15 cellular contexts compared by ENCODE assay signal in genomic region chr3:49787536-49787935, GRCh38. TPM values are rescaled to one million over a fixed set of nuclear protein-coding genes. Genes with fewer than 3 reads are reported as not detected.
DNase-seq lines count a peak whose midpoint lies in the region; ATAC-seq and TF ChIP-seq lines count a peak whose summit lies in the region.
"Had no signal": no experiment of that assay in that cellular context is flagged by ENCODE, and none has a peak within 500 bp of the region (broad histone marks: within the 10 kb centered on the region; RNA-seq: fewer than 3 reads in every experiment).

No MANE protein-coding gene starts in this region.

- H3K4me3 ChIP-seq in suprapubic skin = no peak overlapping the region

- H3K4me1 ChIP-seq in suprapubic skin = peaks cover 33% of the 10 kb centered on the region

- no peaks in the 10 kb centered on the region for H3K9me3 ChIP-seq in suprapubic skin
- H3K9me3 ChIP-seq: prostate gland, tibial nerve had no signal

- no peak for DNase-seq in activated T-cell treated with anti-CD3 and anti-CD28 coated beads, Interleukin-2, amount 50 U/mL, for 72 hours
- DNase-seq in activated T-cell treated with anti-CD3 and anti-CD28 coated beads, Interleukin-2, amount 50 U/mL, for 24 hours = no peak
- DNase-seq in memory B cell (ENCODE audit: low spot score in 2 of 2) (no peak), suprapubic skin (ENCODE audit: low spot score in 2 of 2) (peak in 1 of 2 donors; percentile 37), KBM-7 (no peak), NCI-H1048 (lab: John Stamatoyannopoulos, UW) (no peak)
- DNase-seq in stimulated activated CD4-positive, alpha-beta T cell treated with anti-CD3 and anti-CD28 coated beads, Interleukin-12 subunit alpha, Interleukin-12 subunit beta, amount 100 ng/mL, for 4 hours = no peak
- DNase-seq: cortex of kidney, MV-4-11, NCI-H2227 treated with DMSO at 0.1 percent for 48 hours had no signal

- peaks cover 3 to 5% of the 10 kb centered on the region in 2 donors for H3K36me3 Mint-ChIP-seq in activated T-cell treated with anti-CD3 and anti-CD28 coated beads, Interleukin-2, amount 50 U/mL, for 72 hours (ENCODE audit: insufficient read depth in 2 of 2)
- H3K36me3 Mint-ChIP-seq in activated T-cell treated with anti-CD3 and anti-CD28 coated beads, Interleukin-2, amount 50 U/mL, for 24 hours (ENCODE audit: low read depth) = peaks cover 27% of the 10 kb centered on the region
- peaks cover 27% of the 10 kb centered on the region for H3K36me3 Mint-ChIP-seq in activated T-helper 17 cell treated with anti-CD3 and anti-CD28 coated beads, Interleukin-2, amount 50 U/mL, for 72 hours (ENCODE audit: low read depth)
- no peaks in the 10 kb centered on the region for H3K36me3 Mint-ChIP-seq in memory B cell

- H3K27me3 ChIP-seq in suprapubic skin = no peaks in the 10 kb centered on the region
- H3K27me3 ChIP-seq: tibial nerve had no signal

- H3K36me3 ChIP-seq in suprapubic skin = peaks cover 3% of the 10 kb centered on the region
- H3K36me3 ChIP-seq: prostate gland had no signal

- no peak for ATAC-seq in activated T-cell treated with anti-CD3 and anti-CD28 coated beads, Interleukin-2, amount 50 U/mL, for 72 hours (replicated peaks in 1 of 2)
- no peak for ATAC-seq in activated T-helper 17 cell treated with anti-CD3 and anti-CD28 coated beads, Interleukin-2, amount 50 U/mL, for 72 hours (replicated peaks)
- ATAC-seq in memory B cell (ENCODE audit: low read depth) = no peak
- ATAC-seq: left colon had no signal

- H3K4me1 Mint-ChIP-seq in activated T-cell treated with anti-CD3 and anti-CD28 coated beads, Interleukin-2, amount 50 U/mL, for 72 hours (ENCODE audit: low read depth) = peaks cover 47% of the 10 kb centered on the region
- peaks cover 29% of the 10 kb centered on the region for H3K4me1 Mint-ChIP-seq in activated T-cell treated with anti-CD3 and anti-CD28 coated beads, Interleukin-2, amount 50 U/mL, for 24 hours (ENCODE audit: low read depth)
- peaks cover 8% of the 10 kb centered on the region for H3K4me1 Mint-ChIP-seq in activated T-helper 17 cell treated with anti-CD3 and anti-CD28 coated beads, Interleukin-2, amount 50 U/mL, for 72 hours
- H3K4me1 Mint-ChIP-seq in memory B cell = peaks cover 16% of the 10 kb centered on the region

- peak overlapping the region; percentile 91 to 92 for H3K4me3 Mint-ChIP-seq in activated T-cell treated with anti-CD3 and anti-CD28 coated beads, Interleukin-2, amount 50 U/mL, for 72 hours
- no peak overlapping the region for H3K4me3 Mint-ChIP-seq in activated T-cell treated with anti-CD3 and anti-CD28 coated beads, Interleukin-2, amount 50 U/mL, for 24 hours
- H3K4me3 Mint-ChIP-seq in activated T-helper 17 cell treated with anti-CD3 and anti-CD28 coated beads, Interleukin-2, amount 50 U/mL, for 72 hours = peak overlapping the region; percentile 96
- peak overlapping the region; percentile 14 for H3K4me3 Mint-ChIP-seq in memory B cell

- in situ Hi-C loops in KBM-7 (cut with MboI; ENCODE audit: low pct_unique_long_range_greater_than_20kb, low sequenced_read_pairs) = no loop called here

- WGBS in suprapubic skin = 86% methylated on average over 5 of the region's 5 CpGs

- no peak for TF ChIP-seq CTCF in suprapubic skin (IDR thresholded peaks at IDR 0.05)

- H3K27ac Mint-ChIP-seq in activated T-cell treated with anti-CD3 and anti-CD28 coated beads, Interleukin-2, amount 50 U/mL, for 72 hours = no peak overlapping the region
- H3K27ac Mint-ChIP-seq in activated T-cell treated with anti-CD3 and anti-CD28 coated beads, Interleukin-2, amount 50 U/mL, for 24 hours = no peak overlapping the region
- H3K27ac Mint-ChIP-seq in activated T-helper 17 cell treated with anti-CD3 and anti-CD28 coated beads, Interleukin-2, amount 50 U/mL, for 72 hours = peak overlapping the region; percentile 98
- peak overlapping the region; percentile 97 for H3K27ac Mint-ChIP-seq in memory B cell

- TF ChIP-seq EP300 in suprapubic skin (IDR thresholded peaks at IDR 0.05) = no peak

- peak overlapping the region; percentile 98 for H3K27ac ChIP-seq in suprapubic skin

- H3K27me3 Mint-ChIP-seq in activated T-cell treated with anti-CD3 and anti-CD28 coated beads, Interleukin-2, amount 50 U/mL, for 72 hours (ENCODE audit: low read depth) = no peaks in the 10 kb centered on the region
- H3K27me3 Mint-ChIP-seq in activated T-cell treated with anti-CD3 and anti-CD28 coated beads, Interleukin-2, amount 50 U/mL, for 24 hours = no peaks in the 10 kb centered on the region
- H3K27me3 Mint-ChIP-seq in activated T-helper 17 cell treated with anti-CD3 and anti-CD28 coated beads, Interleukin-2, amount 50 U/mL, for 72 hours = no peaks in the 10 kb centered on the region
- H3K27me3 Mint-ChIP-seq in memory B cell = peaks cover 1% of the 10 kb centered on the region

- no peaks in the 10 kb centered on the region for H3K9me3 Mint-ChIP-seq in activated T-cell treated with anti-CD3 and anti-CD28 coated beads, Interleukin-2, amount 50 U/mL, for 72 hours
- H3K9me3 Mint-ChIP-seq in activated T-cell treated with anti-CD3 and anti-CD28 coated beads, Interleukin-2, amount 50 U/mL, for 24 hours = no peaks in the 10 kb centered on the region
- no peaks in the 10 kb centered on the region for H3K9me3 Mint-ChIP-seq in activated T-helper 17 cell treated with anti-CD3 and anti-CD28 coated beads, Interleukin-2, amount 50 U/mL, for 72 hours
- no peaks in the 10 kb centered on the region for H3K9me3 Mint-ChIP-seq in memory B cell

- TF ChIP-seq POLR2A in suprapubic skin (IDR thresholded peaks at IDR 0.05) = no peak

RNA-seq across cellular contexts. Expression of gene IP6K1, which starts 1.2 kb away (rescaled TPM):
- total RNA-seq in activated T-cell treated with anti-CD3 and anti-CD28 coated beads, Interleukin-2, amount 50 U/mL, for 72 hours = 10 to 100 TPM; 36.5 to 37.4 TPM
- total RNA-seq in activated T-helper 17 cell treated with anti-CD3 and anti-CD28 coated beads, Interleukin-2, amount 50 U/mL, for 72 hours = 10 to 100 TPM; 26.3 to 37.2 TPM
- total RNA-seq in suprapubic skin = 10 to 100 TPM; 39.5 to 57.3 (median 53.2) TPM

RNA-seq across cellular contexts. Expression of gene CDHR4, which starts 12.1 kb away (rescaled TPM):
- under 1 TPM in 1 of 2 donors, not detected in 1; 0.39 TPM for total RNA-seq in activated T-cell treated with anti-CD3 and anti-CD28 coated beads, Interleukin-2, amount 50 U/mL, for 72 hours
- under 1 TPM in 1 of 2 donors, not detected in 1; 0.40 TPM for total RNA-seq in activated T-helper 17 cell treated with anti-CD3 and anti-CD28 coated beads, Interleukin-2, amount 50 U/mL, for 72 hours
- under 1 TPM in 2 of 4 donors, not detected in 2; 0.45 to 0.89 TPM for total RNA-seq in suprapubic skin
- total RNA-seq: prostate gland, RPMI7951 had no signal

RNA-seq across cellular contexts. Expression of gene INKA1, which starts 15.5 kb away (rescaled TPM):
- 1 to 10 TPM; 1.2 to 1.5 TPM for total RNA-seq in activated T-cell treated with anti-CD3 and anti-CD28 coated beads, Interleukin-2, amount 50 U/mL, for 72 hours
- total RNA-seq in activated T-helper 17 cell treated with anti-CD3 and anti-CD28 coated beads, Interleukin-2, amount 50 U/mL, for 72 hours = under 1 TPM; 0.26 to 0.32 TPM
- 10 to 100 TPM; 30.9 to 48.1 (median 36.2) TPM for total RNA-seq in suprapubic skin

RNA-seq across cellular contexts. Expression of gene UBA7, which starts 26.2 kb away (rescaled TPM):
- total RNA-seq in activated T-cell treated with anti-CD3 and anti-CD28 coated beads, Interleukin-2, amount 50 U/mL, for 72 hours = 10 to 100 TPM; 93.5 to 98.6 TPM
- 10 to 100 TPM; 68.6 to 94.2 TPM for total RNA-seq in activated T-helper 17 cell treated with anti-CD3 and anti-CD28 coated beads, Interleukin-2, amount 50 U/mL, for 72 hours
- 10 to 100 TPM; 15.3 to 54.4 (median 31.2) TPM for total RNA-seq in suprapubic skin

Comparison
In these comparisons a context has a peak if more than half of its experiments do, and no peak if none do; other contexts are left out.
1. H3K27ac Mint-ChIP-seq: peak in activated T-helper 17 cell treated with anti-CD3 and anti-CD28 coated beads, Interleukin-2, amount 50 U/mL, for 72 hours (single experiment) and memory B cell (single experiment); none in activated T-cell treated with anti-CD3 and anti-CD28 coated beads, Interleukin-2, amount 50 U/mL, for 72 hours (single experiment) and activated T-cell treated with anti-CD3 and anti-CD28 coated beads, Interleukin-2, amount 50 U/mL, for 24 hours (single experiment).
2. RNA of gene INKA1, which starts 15.5 kb away (total RNA-seq): 30.9 to 48.1 TPM in suprapubic skin; 1.2 to 1.5 TPM in activated T-cell treated with anti-CD3 and anti-CD28 coated beads, Interleukin-2, amount 50 U/mL, for 72 hours and 0.26 to 0.32 TPM in activated T-helper 17 cell treated with anti-CD3 and anti-CD28 coated beads, Interleukin-2, amount 50 U/mL, for 72 hours; every median in the first group is over 10 times any median in the second.